18 cellular contexts compared by ENCODE assay signal in genomic region chr2:6358985-6359384, GRCh38.
"Had no signal": no experiment of that assay in that cellular context is flagged by ENCODE, and none has a peak within 500 bp of the region (broad histone marks: within the 10 kb centered on the region; RNA-seq: fewer than 3 reads in every experiment).

No MANE protein-coding gene starts in this region.

- DNase-seq: effector CD4-positive, alpha-beta T cell; endodermal cell; erythroblast; foreskin melanocyte; islet precursor cell; mammary epithelial cell; naive thymus-derived CD8-positive, alpha-beta T cell; nucleus accumbens; pancreas; right cardiac atrium; stimulated activated CD4-positive, alpha-beta T cell treated with anti-CD3 and anti-CD28 coated beads, Interleukin-4, amount 100 ng/mL, for 1 hour; tibial artery; upper lobe of left lung had no signal

- H3K27ac ChIP-seq: coronary artery, neural progenitor cell, pancreas, tibial artery, upper lobe of left lung had no signal

- H3K9ac ChIP-seq: neural progenitor cell had no signal

- ATAC-seq: left lobe of liver; naive thymus-derived CD8-positive, alpha-beta T cell; pancreas; right cardiac atrium; stimulated activated memory B cell treated with anti-CD40 and anti-IgM and Interleukin-4, amounts not matched to agents 10 μg/mL and 1 μg/mL and 100 μg/mL, for 72 hours had no signal

- FAIRE-seq: endothelial cell of umbilical vein, pancreas had no signal

- H3K9me3 ChIP-seq: pancreas, tibial artery, upper lobe of left lung had no signal

- H3K36me3 ChIP-seq: neural progenitor cell, pancreas, tibial artery, upper lobe of left lung had no signal

- H2AFZ ChIP-seq: neural progenitor cell had no signal

- H3K27me3 ChIP-seq: neural progenitor cell, pancreas, tibial artery, upper lobe of left lung had no signal

- H3K4me1 ChIP-seq: neural progenitor cell, pancreas, tibial artery, upper lobe of left lung had no signal

- H3K4me2 ChIP-seq: neural progenitor cell had no signal

- H3K4me3 ChIP-seq: coronary artery, neural progenitor cell, pancreas, tibial artery, upper lobe of left lung had no signal
